ENCODE assay signal across 9 cellular contexts in the genomic region with DNA sequence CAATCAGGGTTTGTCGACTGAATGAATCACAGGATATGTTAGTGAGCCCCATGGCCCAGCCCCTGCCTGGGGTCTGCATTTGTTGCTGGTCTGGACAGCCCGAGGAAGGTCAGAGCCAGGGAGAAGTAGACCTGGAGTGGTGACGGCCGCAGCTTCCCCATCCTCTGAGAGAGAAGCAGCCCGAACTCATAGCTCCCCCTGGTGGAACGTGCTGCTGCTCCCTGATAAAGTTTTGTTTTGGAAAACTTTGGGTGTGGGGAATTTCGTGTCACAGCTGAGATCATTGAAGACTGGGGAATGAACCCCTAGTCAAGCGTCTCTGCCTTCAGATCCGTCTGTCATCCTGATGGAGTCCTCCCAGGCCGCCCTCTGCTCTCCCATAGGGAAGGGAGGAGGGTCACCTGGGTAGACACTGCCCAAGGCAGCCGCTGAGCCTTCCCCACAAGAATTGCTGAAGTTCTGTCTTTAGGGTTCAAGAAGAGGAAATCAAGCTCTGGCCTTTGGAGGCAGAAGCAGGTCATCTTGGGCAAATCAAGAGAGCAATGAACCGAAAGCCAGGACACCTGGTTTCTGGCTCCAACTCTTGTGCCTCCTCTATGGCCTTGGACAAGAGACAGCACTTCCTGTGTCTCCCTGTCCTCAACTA.
A peak's percentile ranks its signal among the peaks of the same experiment; 100 is the strongest.
DNase-seq lines count a peak whose midpoint lies in the region; ATAC-seq and TF ChIP-seq lines count a peak whose summit lies in the region.
"Had no signal": no experiment of that assay in that cellular context is flagged by ENCODE, and none has a peak within 500 bp of the region (broad histone marks: within the 10 kb centered on the region; RNA-seq: fewer than 3 reads in every experiment).

No MANE protein-coding gene starts in this region.

- no peak overlapping the region for H3K4me2 ChIP-seq in OCI-LY7 (ENCODE audit: low read length)

- DNase-seq in activated naive CD4-positive, alpha-beta T cell treated with anti-CD3 and anti-CD28 coated beads for 36 hours: peak; percentile 7
- no peak for DNase-seq in activated naive CD4-positive, alpha-beta T cell treated with anti-CD3 and anti-CD28 coated beads, Interleukin-2, amount 50 U/mL, for 16 hours
- DNase-seq in OCI-LY7 (ENCODE audit: low spot score): no peak
- DNase-seq in fibroblast of gingiva (ENCODE audit: low read depth): peak; percentile 33
- no peak for DNase-seq in DMS114 treated with DMSO at 0.1 percent for 48 hours (lab: John Stamatoyannopoulos, UW; ENCODE audit: unreplicated experiment)
- DNase-seq in activated CD8-positive, alpha-beta T cell treated with anti-CD3 and anti-CD28 coated beads for 36 hours: no peak

- BruUV-seq in OCI-LY7 (replicated peaks; lab: Mats Ljungman, UMichigan): no TSS peak

- H3K27me3 Mint-ChIP-seq in activated naive CD4-positive, alpha-beta T cell treated with anti-CD3 and anti-CD28 coated beads for 36 hours (ENCODE audit: low read depth): peaks cover 15% of the 10 kb centered on the region
- peaks cover 18% of the 10 kb centered on the region for H3K27me3 Mint-ChIP-seq in activated CD8-positive, alpha-beta T cell treated with anti-CD3 and anti-CD28 coated beads for 36 hours

- H4K20me1 ChIP-seq in OCI-LY7 (ENCODE audit: insufficient read depth, low read length): no peaks in the 10 kb centered on the region

- H3K9me3 Mint-ChIP-seq in activated naive CD4-positive, alpha-beta T cell treated with anti-CD3 and anti-CD28 coated beads for 36 hours: no peaks in the 10 kb centered on the region
- no peaks in the 10 kb centered on the region for H3K9me3 Mint-ChIP-seq in activated CD8-positive, alpha-beta T cell treated with anti-CD3 and anti-CD28 coated beads for 36 hours
- H3K9me3 Mint-ChIP-seq: activated naive CD4-positive, alpha-beta T cell treated with anti-CD3 and anti-CD28 coated beads, Interleukin-2, amount 50 U/mL, for 24 hours had no signal

- H3K27me3 ChIP-seq in neutrophil: peaks cover 10% of the 10 kb centered on the region

- H2AFZ ChIP-seq in OCI-LY7 (ENCODE audit: low read length): no peak overlapping the region

- no peaks in the 10 kb centered on the region for H3K79me2 ChIP-seq in OCI-LY7 (ENCODE audit: insufficient read depth, low read depth, low read length)

- TF ChIP-seq CTCF in OCI-LY7 (conservative IDR thresholded peaks at IDR 0.05; ENCODE audit: low read length) (peak; percentile 64), neutrophil (IDR thresholded peaks at IDR 0.05) (peak; percentile 24)
- no peak for TF ChIP-seq CTCF in activated CD8-positive, alpha-beta T cell treated with anti-CD3 and anti-CD28 coated beads for 36 hours (IDR thresholded peaks at IDR 0.05)

- H3K4me3 Mint-ChIP-seq in activated naive CD4-positive, alpha-beta T cell treated with anti-CD3 and anti-CD28 coated beads for 36 hours: no peak overlapping the region
- H3K4me3 Mint-ChIP-seq in activated CD8-positive, alpha-beta T cell treated with anti-CD3 and anti-CD28 coated beads for 36 hours: no peak overlapping the region
- H3K4me3 Mint-ChIP-seq: activated naive CD4-positive, alpha-beta T cell treated with anti-CD3 and anti-CD28 coated beads, Interleukin-2, amount 50 U/mL, for 24 hours had no signal

- H3K36me3 ChIP-seq in OCI-LY7 (ENCODE audit: insufficient read depth, low read length) (no peaks in the 10 kb centered on the region), neutrophil (no peaks in the 10 kb centered on the region)

- H3K27ac ChIP-seq in OCI-LY7 (ENCODE audit: low read depth, low read length, poor library complexity, severe bottlenecking) (no peak overlapping the region), neutrophil (no peak overlapping the region)

- POLR2A ChIA-PET in OCI-LY7 (lab: Charles Lee): no interaction called here
- POLR2A ChIA-PET in activated CD8-positive, alpha-beta T cell treated with anti-CD3 and anti-CD28 coated beads for 36 hours (lab: Charles Lee): no interaction called here

- no peaks in the 10 kb centered on the region for H3K4me1 Mint-ChIP-seq in activated naive CD4-positive, alpha-beta T cell treated with anti-CD3 and anti-CD28 coated beads for 36 hours (ENCODE audit: low read depth)
- H3K4me1 Mint-ChIP-seq in activated CD8-positive, alpha-beta T cell treated with anti-CD3 and anti-CD28 coated beads for 36 hours (ENCODE audit: low read depth): no peaks in the 10 kb centered on the region
- H3K4me1 Mint-ChIP-seq: activated naive CD4-positive, alpha-beta T cell treated with anti-CD3 and anti-CD28 coated beads, Interleukin-2, amount 50 U/mL, for 24 hours had no signal

- no peak overlapping the region for H3K27ac Mint-ChIP-seq in activated naive CD4-positive, alpha-beta T cell treated with anti-CD3 and anti-CD28 coated beads for 36 hours
- H3K27ac Mint-ChIP-seq in activated CD8-positive, alpha-beta T cell treated with anti-CD3 and anti-CD28 coated beads for 36 hours: no peak overlapping the region
- H3K27ac Mint-ChIP-seq: activated naive CD4-positive, alpha-beta T cell treated with anti-CD3 and anti-CD28 coated beads, Interleukin-2, amount 50 U/mL, for 24 hours had no signal

- CTCF ChIA-PET in activated naive CD4-positive, alpha-beta T cell treated with anti-CD3 and anti-CD28 coated beads for 36 hours (lab: Charles Lee): interaction anchor here (0.6 to 4.0 kb wide), 7 partner anchors 18 to 239 kb away, joined by 3 to 20 read pairs (median 3); no protein-coding TSS in a partner anchor
- CTCF ChIA-PET in OCI-LY7 (lab: Charles Lee; ENCODE audit: unreplicated experiment): no interaction called here
- CTCF ChIA-PET in activated CD8-positive, alpha-beta T cell treated with anti-CD3 and anti-CD28 coated beads for 36 hours (lab: Charles Lee): interaction anchor here (0.7 to 1.9 kb wide), 7 partner anchors 8 to 239 kb away, joined by 3 to 6 read pairs (median 3); no protein-coding TSS in a partner anchor

- H3K4me3 ChIP-seq in OCI-LY7 (ENCODE audit: low read depth, low read length, poor library complexity, severe bottlenecking) (no peak overlapping the region), neutrophil (ENCODE audit: low read depth in 1 of 2, low read length in 1 of 2) (no peak overlapping the region)

- H3K4me1 ChIP-seq in OCI-LY7 (ENCODE audit: insufficient read depth, low read length, poor library complexity, severe bottlenecking) (no peaks in the 10 kb centered on the region), neutrophil (ENCODE audit: control insufficient read depth in 1 of 2, insufficient read depth in 1 of 2, low read depth in 1 of 2, low read length in 1 of 2) (peaks cover 15% of the 10 kb centered on the region in 2 experiments)

- H3K36me3 Mint-ChIP-seq in activated naive CD4-positive, alpha-beta T cell treated with anti-CD3 and anti-CD28 coated beads for 36 hours (ENCODE audit: low read depth): no peaks in the 10 kb centered on the region
- no peaks in the 10 kb centered on the region for H3K36me3 Mint-ChIP-seq in activated CD8-positive, alpha-beta T cell treated with anti-CD3 and anti-CD28 coated beads for 36 hours (ENCODE audit: low read depth)
- H3K36me3 Mint-ChIP-seq: activated naive CD4-positive, alpha-beta T cell treated with anti-CD3 and anti-CD28 coated beads, Interleukin-2, amount 50 U/mL, for 24 hours had no signal

- H3K9me2 ChIP-seq in OCI-LY7 (ENCODE audit: insufficient read depth, low read length): no peaks in the 10 kb centered on the region

- H3K9me3 ChIP-seq in OCI-LY7 (ENCODE audit: low read length): no peaks in the 10 kb centered on the region
- no peaks in the 10 kb centered on the region for H3K9me3 ChIP-seq in neutrophil

- ATAC-seq in activated CD8-positive, alpha-beta T cell treated with anti-CD3 and anti-CD28 coated beads for 36 hours: no peak
- no peak for ATAC-seq in HG02981 (IDR thresholded peaks at IDR 0.05; ENCODE audit: unreplicated experiment)

- intact Hi-C loops in activated naive CD4-positive, alpha-beta T cell treated with anti-CD3 and anti-CD28 coated beads for 36 hours (cut with micrococcal nuclease): loop anchor here (5.0 kb wide), 1 partner anchor 120 kb away; no protein-coding TSS in a partner anchor
- intact Hi-C loops in OCI-LY7 (cut with micrococcal nuclease; ENCODE audit: unreplicated experiment): no loop called here
- intact Hi-C loops in activated CD8-positive, alpha-beta T cell treated with anti-CD3 and anti-CD28 coated beads for 36 hours (cut with micrococcal nuclease): no loop called here

Comparison
In these comparisons a context has a peak if more than half of its experiments do, and no peak if none do; other contexts are left out.
1. DNase-seq: peak in activated naive CD4-positive, alpha-beta T cell treated with anti-CD3 and anti-CD28 coated beads for 36 hours (single experiment) and fibroblast of gingiva (single experiment); none in activated naive CD4-positive, alpha-beta T cell treated with anti-CD3 and anti-CD28 coated beads, Interleukin-2, amount 50 U/mL, for 16 hours (single experiment), OCI-LY7 (single experiment), DMS114 treated with DMSO at 0.1 percent for 48 hours (single experiment) and activated CD8-positive, alpha-beta T cell treated with anti-CD3 and anti-CD28 coated beads for 36 hours (single experiment).